In the genomic region with DNA sequence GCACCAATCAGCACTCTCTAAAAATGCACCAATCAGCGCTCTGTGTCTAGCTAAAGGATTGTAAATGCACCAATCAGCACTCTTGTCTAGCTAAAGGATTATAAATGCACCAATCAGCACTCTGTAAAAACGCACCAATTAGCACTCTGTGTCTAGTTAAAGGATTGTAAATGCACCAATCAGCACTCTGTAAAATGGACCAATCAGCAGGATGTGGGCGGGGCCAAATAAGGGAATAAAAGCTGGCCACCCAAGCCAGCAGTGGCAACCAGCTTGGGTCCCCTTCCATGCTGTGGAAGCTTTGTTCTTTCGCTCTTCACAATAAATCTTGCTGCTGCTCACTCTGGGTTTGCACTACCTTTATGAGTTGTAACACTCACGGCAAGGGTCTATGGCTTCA, we compare ENCODE assay signal across 13 cellular contexts. TPM values are rescaled to one million over a fixed set of nuclear protein-coding genes. Genes with fewer than 3 reads are reported as not detected.
A peak's percentile ranks its signal among the peaks of the same experiment; 100 is the strongest.
DNase-seq lines count a peak whose midpoint lies in the region; ATAC-seq, FAIRE-seq and TF ChIP-seq lines count a peak whose summit lies in the region.
"Not testable (repeated sequence)": the region's sequence is repeated elsewhere in the genome, so short reads cannot be mapped to it uniquely, and the experiment has no call there.
"Had no signal": no experiment of that assay in that cellular context is flagged by ENCODE, and none has a peak within 500 bp of the region (broad histone marks: within the 10 kb centered on the region; RNA-seq: fewer than 3 reads in every experiment).

No MANE protein-coding gene starts in this region.

- H3K27me3 Mint-ChIP-seq in CD4-positive, CD25-positive, alpha-beta regulatory T cell; T-helper 2 cell treated with Interferon-gamma antibody and Interleukin-4, amounts not matched to agents 5 μg/mL and 100 μg/mL, for 36 hours (ENCODE audit: low read depth); activated CD4-positive, alpha-beta memory T cell treated with anti-CD3 and anti-CD28 coated beads for 36 hours; activated T-cell treated with anti-CD3 and anti-CD28 coated beads, Interleukin-2, amount 50 U/mL, for 72 hours (ENCODE audit: low read depth); activated naive CD4-positive, alpha-beta T cell treated with anti-CD3 and anti-CD28 coated beads, Interleukin-2, amount 50 U/mL, for 24 hours: not testable (repeated sequence)

- H2AFZ ChIP-seq in PC-9; K562 (ENCODE audit: low read depth, low read length); trophoblast cell (ENCODE audit: insufficient read depth, low read length, poor library complexity): not testable (repeated sequence)

- CTCF ChIA-PET in PC-9 (lab: Charles Lee) = interaction anchor here (0.7 kb wide), 1 partner anchor 289 kb away, joined by 5 read pairs; no protein-coding TSS in a partner anchor
- CTCF ChIA-PET in activated CD4-positive, alpha-beta memory T cell treated with anti-CD3 and anti-CD28 coated beads for 36 hours (lab: Charles Lee) = interaction anchor here (1.0 to 1.6 kb wide), 2 partner anchors 19 to 89 kb away, joined by 5 to 6 read pairs; no protein-coding TSS in a partner anchor
- CTCF ChIA-PET in K562 (lab: Yijun Ruan, JAX; ENCODE audit: low intra/inter-chr PET ratio) = not testable (repeated sequence)

- H3K23ac ChIP-seq in trophoblast cell (ENCODE audit: low read length) = not testable (repeated sequence)

- not testable (repeated sequence) for DNase-seq in CD4-positive, CD25-positive, alpha-beta regulatory T cell; PC-9; T-helper 2 cell treated with Interferon-gamma antibody and Interleukin-4, amounts not matched to agents 5 μg/mL and 100 μg/mL, for 36 hours (ENCODE audit: low spot score); activated CD4-positive, alpha-beta memory T cell treated with anti-CD3 and anti-CD28 coated beads for 36 hours; K562 (ENCODE audit: extremely low read depth in 1 of 4, low spot score in 3 of 4); trophoblast cell
- DNase-seq in activated T-cell treated with anti-CD3 and anti-CD28 coated beads, Interleukin-2, amount 50 U/mL, for 72 hours = peak in 1 of 2 donors; percentile 19

- H3K27ac Mint-ChIP-seq in CD4-positive, CD25-positive, alpha-beta regulatory T cell = peak overlapping the region in 2 of 3 donors; percentile 69 to 93
- peak overlapping the region; percentile 96 for H3K27ac Mint-ChIP-seq in T-helper 2 cell treated with Interferon-gamma antibody and Interleukin-4, amounts not matched to agents 5 μg/mL and 100 μg/mL, for 36 hours
- peak overlapping the region; percentile 99 for H3K27ac Mint-ChIP-seq in activated CD4-positive, alpha-beta memory T cell treated with anti-CD3 and anti-CD28 coated beads for 36 hours
- peak overlapping the region; percentile 100 for H3K27ac Mint-ChIP-seq in activated T-cell treated with anti-CD3 and anti-CD28 coated beads, Interleukin-2, amount 50 U/mL, for 72 hours
- peak overlapping the region; percentile 99 for H3K27ac Mint-ChIP-seq in activated naive CD4-positive, alpha-beta T cell treated with anti-CD3 and anti-CD28 coated beads, Interleukin-2, amount 50 U/mL, for 24 hours

- H3K27me3 ChIP-seq in CD4-positive, CD25-positive, alpha-beta regulatory T cell (ENCODE audit: control insufficient read depth, insufficient read depth, low read length); PC-9 (ENCODE audit: insufficient read depth, low read depth); K562 (ENCODE audit: control insufficient read depth in 2 of 2, insufficient read depth in 2 of 2, low read length in 2 of 2); trophoblast cell (ENCODE audit: insufficient read depth, low read length): not testable (repeated sequence)

- peaks cover 30% of the 10 kb centered on the region for H3F3A ChIP-seq in PC-9 (ENCODE audit: insufficient read depth, low read depth)

- peak overlapping the region; percentile 56 for H4K91ac ChIP-seq in trophoblast cell (ENCODE audit: low read depth, low read length)

- H3K4ac ChIP-seq in trophoblast cell (ENCODE audit: low read depth, low read length) = not testable (repeated sequence)

- H3K9me2 ChIP-seq in PC-9 (ENCODE audit: insufficient read depth) = not testable (repeated sequence)

- not testable (repeated sequence) for H4K12ac ChIP-seq in trophoblast cell (ENCODE audit: low read depth, low read length)

- H3K36me3 ChIP-seq in CD4-positive, CD25-positive, alpha-beta regulatory T cell (ENCODE audit: control insufficient read depth, insufficient read depth, low read length); PC-9 (ENCODE audit: low read depth); K562 (ENCODE audit: control insufficient read depth, insufficient read depth, low read length); trophoblast cell (ENCODE audit: control insufficient read depth in 1 of 2, insufficient read depth in 2 of 2, low read length in 2 of 2): not testable (repeated sequence)

- TF ChIP-seq POLR2A in K562 (conservative IDR thresholded peaks at IDR 0.05) = not testable (repeated sequence)

- not testable (repeated sequence) for H3K4me3 Mint-ChIP-seq in CD4-positive, CD25-positive, alpha-beta regulatory T cell
- H3K4me3 Mint-ChIP-seq in T-helper 2 cell treated with Interferon-gamma antibody and Interleukin-4, amounts not matched to agents 5 μg/mL and 100 μg/mL, for 36 hours = peak overlapping the region; percentile 57
- H3K4me3 Mint-ChIP-seq in activated CD4-positive, alpha-beta memory T cell treated with anti-CD3 and anti-CD28 coated beads for 36 hours = peak overlapping the region; percentile 20
- H3K4me3 Mint-ChIP-seq in activated T-cell treated with anti-CD3 and anti-CD28 coated beads, Interleukin-2, amount 50 U/mL, for 72 hours = peak overlapping the region in 1 of 2 donors; percentile 34
- H3K4me3 Mint-ChIP-seq in activated naive CD4-positive, alpha-beta T cell treated with anti-CD3 and anti-CD28 coated beads, Interleukin-2, amount 50 U/mL, for 24 hours = peak overlapping the region; percentile 23

- WGBS in K562 (ENCODE audit: insufficient coverage, low coverage, missing lambda C conversion rate) = 73% methylated on average over 5 of the region's 5 CpGs
- no CpG with 5 or more reads among the region's 5 CpGs for WGBS in trophoblast cell (ENCODE audit: extremely low coverage, insufficient coverage, insufficient read length)

- H2BK5ac ChIP-seq in trophoblast cell (ENCODE audit: low read depth, low read length, poor library complexity) = peak overlapping the region; percentile 42

- H3K4me2 ChIP-seq in PC-9; K562 (ENCODE audit: insufficient read depth, low read length); trophoblast cell (ENCODE audit: low read length): not testable (repeated sequence)

- not testable (repeated sequence) for H3K9ac ChIP-seq in K562 (ENCODE audit: insufficient read depth in 1 of 2, low read depth in 2 of 2, low read length in 2 of 2); trophoblast cell (ENCODE audit: low read length)

- BruUV-seq in PC-9 (replicated peaks; lab: Mats Ljungman, UMichigan); K562 (replicated peaks; lab: Mats Ljungman, UMichigan): not testable (repeated sequence)

- not testable (repeated sequence) for H4K8ac ChIP-seq in trophoblast cell (ENCODE audit: low read depth, low read length)

- H2BK120ac ChIP-seq in trophoblast cell (ENCODE audit: insufficient read depth, low read length, poor library complexity) = not testable (repeated sequence)

- peaks cover 15% of the 10 kb centered on the region for H3K4me1 ChIP-seq in CD4-positive, CD25-positive, alpha-beta regulatory T cell (ENCODE audit: control insufficient read depth, insufficient read depth, low read length, poor library complexity, severe bottlenecking)
- H3K4me1 ChIP-seq in PC-9 (replicated peaks; ENCODE audit: insufficient read depth) = peaks cover 45% of the 10 kb centered on the region
- H3K4me1 ChIP-seq in K562 (replicated peaks in 1 of 2; ENCODE audit: control insufficient read depth in 2 of 2, insufficient read depth in 2 of 2, low read length in 2 of 2) = peaks cover 9 to 16% of the 10 kb centered on the region in 2 experiments
- H3K4me1 ChIP-seq in trophoblast cell (ENCODE audit: control insufficient read depth in 1 of 2, insufficient read depth in 2 of 2, low read length in 2 of 2) = peaks cover 4 to 11% of the 10 kb centered on the region in 2 experiments

- not testable (repeated sequence) for H2AK5ac ChIP-seq in trophoblast cell (ENCODE audit: low read length)

- FAIRE-seq in K562 (lab: Jason Lieb, UNC) = not testable (repeated sequence)

- H3K9me1 ChIP-seq in K562 (ENCODE audit: control insufficient read depth, insufficient read depth, low read length) = not testable (repeated sequence)

- not testable (repeated sequence) for H3K14ac ChIP-seq in trophoblast cell (ENCODE audit: low read length)

- not testable (repeated sequence) for H3K79me2 ChIP-seq in PC-9 (ENCODE audit: low read depth); K562 (ENCODE audit: control insufficient read depth, insufficient read depth, low read length); trophoblast cell (ENCODE audit: control insufficient read depth, insufficient read depth, low read length, poor library complexity)

- H3K18ac ChIP-seq in trophoblast cell (ENCODE audit: low read length) = not testable (repeated sequence)

- H3K36me3 Mint-ChIP-seq in CD4-positive, CD25-positive, alpha-beta regulatory T cell; activated CD4-positive, alpha-beta memory T cell treated with anti-CD3 and anti-CD28 coated beads for 36 hours; activated naive CD4-positive, alpha-beta T cell treated with anti-CD3 and anti-CD28 coated beads, Interleukin-2, amount 50 U/mL, for 24 hours: not testable (repeated sequence)
- peaks cover 19% of the 10 kb centered on the region for H3K36me3 Mint-ChIP-seq in T-helper 2 cell treated with Interferon-gamma antibody and Interleukin-4, amounts not matched to agents 5 μg/mL and 100 μg/mL, for 36 hours (ENCODE audit: low read depth)
- peaks cover 11 to 23% of the 10 kb centered on the region in 2 donors for H3K36me3 Mint-ChIP-seq in activated T-cell treated with anti-CD3 and anti-CD28 coated beads, Interleukin-2, amount 50 U/mL, for 72 hours (ENCODE audit: insufficient read depth in 2 of 2)

- ATAC-seq in CD4-positive, CD25-positive, alpha-beta regulatory T cell (ENCODE audit: low read depth in 2 of 2); activated T-cell treated with anti-CD3 and anti-CD28 coated beads, Interleukin-2, amount 50 U/mL, for 72 hours (replicated peaks in 1 of 2); K562: not testable (repeated sequence)

- intact Hi-C loops in PC-9 (cut with micrococcal nuclease; ENCODE audit: unreplicated experiment); activated CD4-positive, alpha-beta memory T cell treated with anti-CD3 and anti-CD28 coated beads for 36 hours (cut with micrococcal nuclease); K562 (cut with micrococcal nuclease): not testable (repeated sequence)

- H2BK12ac ChIP-seq in trophoblast cell (ENCODE audit: low read length) = peak overlapping the region; percentile 24

- H3K27ac ChIP-seq in CD4-positive, CD25-positive, alpha-beta regulatory T cell (ENCODE audit: insufficient read depth, low read length, poor library complexity, severe bottlenecking); K562 (ENCODE audit: extremely low read depth, low read depth, low read length); trophoblast cell (ENCODE audit: low read depth, low read length): not testable (repeated sequence)
- H3K27ac ChIP-seq in PC-9 = peak overlapping the region; percentile 82

- TF ChIP-seq CTCF in PC-9 (conservative IDR thresholded peaks at IDR 0.05); K562 (IDR thresholded peaks at IDR 0.05 in 2 of 3, conservative IDR thresholded peaks at IDR 0.05 in 1 of 3; ENCODE audit: insufficient read depth in 2 of 3, low read depth in 1 of 3, low read length in 3 of 3): not testable (repeated sequence)

- not testable (repeated sequence) for TF ChIP-seq RAD21 in K562 (CRISPR knock-in tag; conservative IDR thresholded peaks at IDR 0.05 in 1 of 2, IDR thresholded peaks at IDR 0.05 in 1 of 2)

- not testable (repeated sequence) for H4K20me1 ChIP-seq in PC-9 (ENCODE audit: insufficient read depth); K562 (replicated peaks; ENCODE audit: control insufficient read depth, insufficient read depth, low read length)

- H3K4me3 ChIP-seq in CD4-positive, CD25-positive, alpha-beta regulatory T cell (ENCODE audit: low read depth, low read length); PC-9; K562; trophoblast cell (ENCODE audit: low read depth, low read length): not testable (repeated sequence)

- TF ChIP-seq EP300 in K562 (IDR thresholded peaks at IDR 0.05; ENCODE audit: low read length) = not testable (repeated sequence)

- in situ Hi-C loops in K562 (cut with MboI) = not testable (repeated sequence)

- POLR2A ChIA-PET in PC-9 (lab: Charles Lee; ENCODE audit: unreplicated experiment) = not testable (repeated sequence)
- POLR2A ChIA-PET in activated CD4-positive, alpha-beta memory T cell treated with anti-CD3 and anti-CD28 coated beads for 36 hours (lab: Charles Lee) = interaction anchor here (0.6 to 4.4 kb wide), 2 partner anchors 20 to 72 kb away, joined by 5 to 39 read pairs; partner anchors contain the start of gene ENO1
- POLR2A ChIA-PET in K562 (lab: Yijun Ruan, JAX) = interaction anchor here (0.8 to 1.2 kb wide), 3 partner anchors 12 to 383 kb away, joined by 3 to 7 read pairs (median 4); partner anchors contain the start of gene ENO1

- H3K9me3 ChIP-seq in CD4-positive, CD25-positive, alpha-beta regulatory T cell (ENCODE audit: control insufficient read depth in 2 of 2, low read length in 2 of 2); PC-9 (ENCODE audit: insufficient read depth, low read depth); K562 (replicated peaks; ENCODE audit: control insufficient read depth, insufficient read depth, low read depth, low read length); trophoblast cell (ENCODE audit: insufficient read depth, low read depth, low read length): not testable (repeated sequence)

- peaks cover 9 to 30% (median 12%) of the 10 kb centered on the region in 4 donors for H3K4me1 Mint-ChIP-seq in CD4-positive, CD25-positive, alpha-beta regulatory T cell
- H3K4me1 Mint-ChIP-seq in T-helper 2 cell treated with Interferon-gamma antibody and Interleukin-4, amounts not matched to agents 5 μg/mL and 100 μg/mL, for 36 hours (ENCODE audit: low read depth) = peaks cover 30% of the 10 kb centered on the region
- H3K4me1 Mint-ChIP-seq in activated CD4-positive, alpha-beta memory T cell treated with anti-CD3 and anti-CD28 coated beads for 36 hours (ENCODE audit: low read depth) = peaks cover 43% of the 10 kb centered on the region
- H3K4me1 Mint-ChIP-seq in activated T-cell treated with anti-CD3 and anti-CD28 coated beads, Interleukin-2, amount 50 U/mL, for 72 hours (ENCODE audit: low read depth) = peaks cover 60% of the 10 kb centered on the region
- peaks cover 31% of the 10 kb centered on the region for H3K4me1 Mint-ChIP-seq in activated naive CD4-positive, alpha-beta T cell treated with anti-CD3 and anti-CD28 coated beads, Interleukin-2, amount 50 U/mL, for 24 hours

- peaks cover 11% of the 10 kb centered on the region for H3K79me1 ChIP-seq in trophoblast cell (ENCODE audit: low read length)

- not testable (repeated sequence) for H3K9me3 Mint-ChIP-seq in CD4-positive, CD25-positive, alpha-beta regulatory T cell; T-helper 2 cell treated with Interferon-gamma antibody and Interleukin-4, amounts not matched to agents 5 μg/mL and 100 μg/mL, for 36 hours; activated T-cell treated with anti-CD3 and anti-CD28 coated beads, Interleukin-2, amount 50 U/mL, for 72 hours; activated naive CD4-positive, alpha-beta T cell treated with anti-CD3 and anti-CD28 coated beads, Interleukin-2, amount 50 U/mL, for 24 hours
- H3K9me3 Mint-ChIP-seq in activated CD4-positive, alpha-beta memory T cell treated with anti-CD3 and anti-CD28 coated beads for 36 hours = peaks cover 12% of the 10 kb centered on the region

RNA-seq across cellular contexts. Expression of gene ENO1, which starts 19.9 kb away (rescaled TPM):
- total RNA-seq in CD4-positive, CD25-positive, alpha-beta regulatory T cell = 353 TPM
- 1,000 to 10,000 TPM in 3 of 4 donors, 100 to 1,000 TPM in 1; 913 to 1,094 (median 1,059) TPM for polyA plus RNA-seq in CD4-positive, CD25-positive, alpha-beta regulatory T cell
- 1,401 and 1,902 TPM in 2 replicates for total RNA-seq in PC-9 (2021)
- total RNA-seq in activated CD4-positive, alpha-beta memory T cell treated with anti-CD3 and anti-CD28 coated beads for 36 hours = 1,000 to 10,000 TPM; 3,008 to 3,028 TPM
- total RNA-seq in activated T-cell treated with anti-CD3 and anti-CD28 coated beads, Interleukin-2, amount 50 U/mL, for 72 hours = 1,000 to 10,000 TPM; 1,803 to 1,841 TPM
- total RNA-seq in K562 (2011; cell fraction: chromatin; rRNA removed; ENCODE audit: low replicate concordance) = 790 and 1,193 TPM in 2 replicates
- 1,022 and 1,050 TPM in 2 replicates for total RNA-seq in K562 (2011; cell fraction: nucleolus; rRNA removed)
- 987 and 1,019 TPM in 2 replicates for total RNA-seq in K562 (2011; cell fraction: nucleoplasm; rRNA removed)
- total RNA-seq in K562 (2014; rRNA removed) = 2,617 and 2,757 TPM in 2 replicates
- 2,118 and 2,410 TPM in 2 replicates for total RNA-seq in K562 (2014; rRNA removed; fragmentation: Illumina TruSeq; extraction: Trizol)
- total RNA-seq in K562 (2015; rRNA removed; fragmentation: Illumina TruSeq; extraction: Trizol) = 2,997 and 3,044 TPM in 2 replicates
- 2,642 and 2,717 TPM in 2 replicates for total RNA-seq in K562 (2021)
- 3,253 and 3,807 TPM in 2 replicates for polyA plus RNA-seq in K562 (2011; rRNA removed)
- polyA plus RNA-seq in K562 (2011; cell fraction: cytosol; rRNA removed) = 3,902 and 3,930 TPM in 2 replicates
- 1,435 and 2,014 TPM in 2 replicates for polyA plus RNA-seq in K562 (2011; cell fraction: nucleus; rRNA removed)
- 2,677 and 3,119 TPM in 2 replicates for polyA plus RNA-seq in K562 (2012)
- 2,868 and 3,193 TPM in 2 replicates for polyA plus RNA-seq in K562 (2014; fragmentation: Illumina TruSeq; extraction: Trizol)
- 1,000 to 10,000 TPM; 6,249 to 7,472 TPM for polyA plus RNA-seq in K562 (2014; fragmentation: Nextera tagmentation; extraction: Ambion mirVana)
- polyA plus RNA-seq in K562 (2014; rRNA removed) = 2,249 and 2,310 TPM in 2 replicates
- polyA minus RNA-seq in K562 (2011; rRNA and poly(A)+ RNA removed) = 3,327 and 3,913 TPM in 2 replicates
- 2,697 and 3,181 TPM in 2 replicates for polyA minus RNA-seq in K562 (2011; cell fraction: cytosol; rRNA and poly(A)+ RNA removed)
- 390 and 803 TPM in 2 replicates for polyA minus RNA-seq in K562 (2011; cell fraction: nucleus; rRNA and poly(A)+ RNA removed)
- 854 and 880 TPM in 2 replicates for polyA plus RNA-seq in trophoblast cell (2013)

RNA-seq across cellular contexts. Expression of gene CA6, which starts 47.2 kb away (rescaled TPM):
- not detected for total RNA-seq in CD4-positive, CD25-positive, alpha-beta regulatory T cell
- under 1 TPM in 2 of 4 donors, not detected in 2; 0.41 to 0.61 TPM for polyA plus RNA-seq in CD4-positive, CD25-positive, alpha-beta regulatory T cell
- total RNA-seq in PC-9 (2021) (not detected in 2 replicates), K562 (2014; rRNA removed) (not detected in 2 replicates), K562 (2014; rRNA removed; fragmentation: Illumina TruSeq; extraction: Trizol) (not detected in 2 replicates), K562 (2015; rRNA removed; fragmentation: Illumina TruSeq; extraction: Trizol) (not detected in 2 replicates), K562 (2021) (not detected in 2 replicates)
- total RNA-seq in activated CD4-positive, alpha-beta memory T cell treated with anti-CD3 and anti-CD28 coated beads for 36 hours = under 1 TPM; 0.17 to 0.26 TPM
- 1 to 10 TPM; 1.6 to 2.5 TPM for total RNA-seq in activated T-cell treated with anti-CD3 and anti-CD28 coated beads, Interleukin-2, amount 50 U/mL, for 72 hours
- not detected in 2 replicates for total RNA-seq in K562 (2011; cell fraction: chromatin; rRNA removed; ENCODE audit: low replicate concordance)
- not detected in 2 replicates for total RNA-seq in K562 (2011; cell fraction: nucleolus; rRNA removed)
- total RNA-seq in K562 (2011; cell fraction: nucleoplasm; rRNA removed) = not detected in 2 replicates
- polyA plus RNA-seq in K562 (2011; rRNA removed) (not detected in 2 replicates), K562 (2014; fragmentation: Illumina TruSeq; extraction: Trizol) (not detected in 2 replicates), K562 (2014; fragmentation: Nextera tagmentation; extraction: Ambion mirVana) (not detected), K562 (2014; rRNA removed) (not detected in 2 replicates)
- not detected in 2 replicates for polyA plus RNA-seq in K562 (2011; cell fraction: cytosol; rRNA removed)
- polyA plus RNA-seq in K562 (2011; cell fraction: nucleus; rRNA removed) = not detected in 2 replicates
- not detected in 2 replicates for polyA plus RNA-seq in K562 (2012)
- not detected in 2 replicates for polyA minus RNA-seq in K562 (2011; rRNA and poly(A)+ RNA removed)
- polyA minus RNA-seq in K562 (2011; cell fraction: cytosol; rRNA and poly(A)+ RNA removed) = not detected in 2 replicates
- not detected in 2 replicates for polyA minus RNA-seq in K562 (2011; cell fraction: nucleus; rRNA and poly(A)+ RNA removed)
- 0.05 and 0.06 TPM in 2 replicates for polyA plus RNA-seq in trophoblast cell (2013)
- total RNA-seq: Daoy, G401, M059J, OCI-LY7 had no signal
- polyA plus RNA-seq: BJ had no signal
